In genomic region chr14:69828879-69829278, GRCh38 we compare ENCODE assay signal across 22 cellular contexts. TPM values are rescaled to one million over a fixed set of nuclear protein-coding genes. Genes with fewer than 3 reads are reported as not detected.
"Had no signal": no experiment of that assay in that cellular context is flagged by ENCODE, and none has a peak within 500 bp of the region (broad histone marks: within the 10 kb centered on the region; RNA-seq: fewer than 3 reads in every experiment).

No MANE protein-coding gene starts in this region.

- H3K27me3 ChIP-seq: MG63, SJSA1 had no signal

- H3K4me1 ChIP-seq: SJSA1 had no signal

- H3K4me3 ChIP-seq: MG63, SJSA1, SK-N-MC had no signal

- FAIRE-seq: RCC 7860 had no signal

- H3K9me3 ChIP-seq: SJSA1 had no signal

- DNase-seq: KBM-7, NCI-H1092, NCI-H1105 treated with DMSO at 0.1 percent for 48 hours, NCI-H1417 treated with DMSO at 0.1 percent for 48 hours, NCI-H146, NCI-H1694 treated with DMSO at 0.1 percent for 48 hours, NCI-H1930, NCI-H2081, NCI-H2107, NCI-H2227 treated with DMSO at 0.1 percent for 48 hours, NCI-H524, NCI-H69, NCI-H774, Right ventricle myocardium superior, RPMI8226, SIG-M5 had no signal

- H3K36me3 ChIP-seq: MG63, SJSA1 had no signal

- H3K27ac ChIP-seq: SJSA1, SK-N-MC had no signal

RNA-seq across cellular contexts. Expression of gene SLC10A1, which starts 31.8 kb away (rescaled TPM):
- total RNA-seq: HT1080, NCI-H460, Right ventricle myocardium superior, SJSA1 had no signal

RNA-seq across cellular contexts. Expression of gene SMOC1, which starts 50.3 kb away (rescaled TPM):
- total RNA-seq: SJSA1 had no signal
